ENCODE assay signal across 1 cellular context in the genomic region with DNA sequence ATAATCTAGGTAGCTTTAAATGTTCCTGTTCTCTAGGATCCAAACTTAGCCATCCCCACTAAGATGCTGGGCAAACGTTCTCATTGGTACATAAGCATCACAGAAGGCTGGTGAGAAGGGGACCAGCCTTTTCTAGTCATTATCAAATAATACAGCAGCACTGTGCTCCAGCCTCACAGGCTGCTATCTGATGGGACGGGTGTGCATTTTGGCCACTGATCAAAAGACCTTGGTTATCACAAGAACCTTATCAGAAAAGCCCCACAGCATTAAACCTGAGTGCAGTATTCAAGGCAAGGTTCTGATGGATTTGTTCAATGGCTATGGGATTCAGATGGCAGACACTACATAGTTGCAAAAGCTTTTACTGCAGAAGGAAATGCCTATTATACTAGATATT.
TF ChIP-seq lines count a peak whose summit lies in the region.

No MANE protein-coding gene starts in this region.

TF ChIP-seq in K562, 482 proteins besides CTCF, POLR2A, EP300 and RAD21 (continued from another document):
- TF ChIP-seq ETS1 (conservative IDR thresholded peaks at IDR 0.05; ENCODE audit: control insufficient read depth, low read depth, low read length) = no peak
- TF ChIP-seq TOE1 (IDR thresholded peaks at IDR 0.05; ENCODE audit: borderline replicate concordance) = no peak
- no peak for TF ChIP-seq TOE1 (CRISPR knock-in tag; IDR thresholded peaks at IDR 0.05; ENCODE audit: borderline replicate concordance, low read depth)
- no peak for TF ChIP-seq SIRT6 (IDR thresholded peaks at IDR 0.05; ENCODE audit: low read depth, low read length)
- TF ChIP-seq RCOR1 (IDR thresholded peaks at IDR 0.05; ENCODE audit: borderline replicate concordance in 1 of 2, low read depth in 2 of 2, low read length in 2 of 2) = peak in 1 of 2 experiments; percentile 47; a peak in 1 of 4 replicates
- TF ChIP-seq ZBTB8A (IDR thresholded peaks at IDR 0.05; ENCODE audit: partially characterized antibody) = no peak
- peak; percentile 51; the same call in 1 of the 2 replicates for TF ChIP-seq TAL1 (IDR thresholded peaks at IDR 0.05)
- TF ChIP-seq STAT5A (IDR thresholded peaks at IDR 0.05; ENCODE audit: borderline replicate concordance, low read length) = no peak
- peak; percentile 34; the same call in 1 of the 2 replicates for TF ChIP-seq CTBP1 (IDR thresholded peaks at IDR 0.05; ENCODE audit: borderline replicate concordance)
- no peak for TF ChIP-seq EZH2 (IDR thresholded peaks at IDR 0.05; ENCODE audit: borderline replicate concordance, low read depth, low read length)
- no peak for TF ChIP-seq MAFK (IDR thresholded peaks at IDR 0.05; ENCODE audit: low read length)
- TF ChIP-seq CBFA2T3 (IDR thresholded peaks at IDR 0.05) = peak; percentile 72
- TF ChIP-seq ARID1B (IDR thresholded peaks at IDR 0.05) = peak; percentile 53; the same call in 1 of the 2 replicates
- TF ChIP-seq ZFP30 (CRISPR knock-in tag; IDR thresholded peaks at IDR 0.05; ENCODE audit: borderline replicate concordance) = no peak
- peak; percentile 58 for TF ChIP-seq NFIC (IDR thresholded peaks at IDR 0.05)
- TF ChIP-seq TCF7 (IDR thresholded peaks at IDR 0.05; ENCODE audit: borderline replicate concordance) = peak; percentile 85
- no peak for TF ChIP-seq ESRRA (IDR thresholded peaks at IDR 0.05; ENCODE audit: borderline replicate concordance, low read depth)
- no peak for TF ChIP-seq CHAMP1 (IDR thresholded peaks at IDR 0.05)
- TF ChIP-seq ZBED1 (IDR thresholded peaks at IDR 0.05) = no peak
- no peak for TF ChIP-seq REST (CRISPR knock-in tag; IDR thresholded peaks at IDR 0.05; ENCODE audit: low read depth)
- no peak for TF ChIP-seq NRF1 (conservative IDR thresholded peaks at IDR 0.05 in 1 of 2, IDR thresholded peaks at IDR 0.05 in 1 of 2)
- no peak for TF ChIP-seq MYNN (IDR thresholded peaks at IDR 0.05)
- no peak for TF ChIP-seq MYNN (CRISPR knock-in tag; IDR thresholded peaks at IDR 0.05)
- no peak for TF ChIP-seq RBFOX2 (IDR thresholded peaks at IDR 0.05; ENCODE audit: low read depth, low read length)
- no peak for TF ChIP-seq TGIF2 (CRISPR knock-in tag; IDR thresholded peaks at IDR 0.05)
- TF ChIP-seq NR1H2 (CRISPR knock-in tag; IDR thresholded peaks at IDR 0.05) = no peak
